In genomic region chr17:47978324-47978723, GRCh38 we compare ENCODE assay signal across 8 cellular contexts. TPM values are rescaled to one million over a fixed set of nuclear protein-coding genes. Genes with fewer than 3 reads are reported as not detected.
DNase-seq lines count a peak whose midpoint lies in the region; ATAC-seq and TF ChIP-seq lines count a peak whose summit lies in the region.

No MANE protein-coding gene starts in this region.

- peaks cover 1% of the 10 kb centered on the region for H3K4me1 Mint-ChIP-seq in activated CD4-positive, alpha-beta memory T cell treated with anti-CD3 and anti-CD28 coated beads for 36 hours (ENCODE audit: low read depth)
- peaks cover 18 to 26% of the 10 kb centered on the region in 2 donors for H3K4me1 Mint-ChIP-seq in effector memory CD8-positive, alpha-beta T cell (ENCODE audit: low read depth in 2 of 2)

- peak; percentile 69 for ATAC-seq in effector memory CD8-positive, alpha-beta T cell (replicated peaks)

- H3K27ac Mint-ChIP-seq in activated CD4-positive, alpha-beta memory T cell treated with anti-CD3 and anti-CD28 coated beads for 36 hours, result no peak overlapping the region
- H3K27ac Mint-ChIP-seq in effector memory CD8-positive, alpha-beta T cell, result no peak overlapping the region

- no peaks in the 10 kb centered on the region for H3K9me3 Mint-ChIP-seq in activated CD4-positive, alpha-beta memory T cell treated with anti-CD3 and anti-CD28 coated beads for 36 hours
- H3K9me3 Mint-ChIP-seq in effector memory CD8-positive, alpha-beta T cell, result no peaks in the 10 kb centered on the region

- peaks cover 100% of the 10 kb centered on the region for H3K36me3 ChIP-seq in suprapubic skin

- peaks cover 45% of the 10 kb centered on the region for H3K36me3 Mint-ChIP-seq in activated CD4-positive, alpha-beta memory T cell treated with anti-CD3 and anti-CD28 coated beads for 36 hours
- H3K36me3 Mint-ChIP-seq in effector memory CD8-positive, alpha-beta T cell (ENCODE audit: insufficient read depth), result peaks cover 50% of the 10 kb centered on the region

- no peak for TF ChIP-seq EP300 in suprapubic skin (IDR thresholded peaks at IDR 0.05)

- no peak for TF ChIP-seq POLR2A in suprapubic skin (IDR thresholded peaks at IDR 0.05)

- H3K9me3 ChIP-seq in suprapubic skin, result no peaks in the 10 kb centered on the region

- 25% methylated on average over 7 of the region's 7 CpGs for WGBS in suprapubic skin

- no peaks in the 10 kb centered on the region for H3K27me3 Mint-ChIP-seq in activated CD4-positive, alpha-beta memory T cell treated with anti-CD3 and anti-CD28 coated beads for 36 hours
- H3K27me3 Mint-ChIP-seq in effector memory CD8-positive, alpha-beta T cell, result no peaks in the 10 kb centered on the region

- intact Hi-C loops in activated CD4-positive, alpha-beta memory T cell treated with anti-CD3 and anti-CD28 coated beads for 36 hours (cut with micrococcal nuclease), result no loop called here

- no peak for DNase-seq in AG09319 (ENCODE audit: extremely low read depth, low read depth)
- peak; percentile 54 for DNase-seq in H4 (ENCODE audit: low spot score)
- DNase-seq in NCI-H510A (lab: John Stamatoyannopoulos, UW), result peak; percentile 38
- peak; percentile 55 for DNase-seq in activated CD4-positive, alpha-beta memory T cell treated with anti-CD3 and anti-CD28 coated beads for 36 hours
- DNase-seq in effector memory CD8-positive, alpha-beta T cell, result peak; percentile 24 to 34 (median 31)
- DNase-seq in midbrain (lab: John Stamatoyannopoulos, UW), result peak; percentile 60
- no peak for DNase-seq in suprapubic skin (ENCODE audit: low spot score in 2 of 2)
- no peak for DNase-seq in pons (ENCODE audit: low spot score)

- no peak overlapping the region for H3K27ac ChIP-seq in suprapubic skin

- no peaks in the 10 kb centered on the region for H3K27me3 ChIP-seq in suprapubic skin

- no peak overlapping the region for H3K4me3 Mint-ChIP-seq in activated CD4-positive, alpha-beta memory T cell treated with anti-CD3 and anti-CD28 coated beads for 36 hours
- no peak overlapping the region for H3K4me3 Mint-ChIP-seq in effector memory CD8-positive, alpha-beta T cell

- POLR2A ChIA-PET in activated CD4-positive, alpha-beta memory T cell treated with anti-CD3 and anti-CD28 coated beads for 36 hours (lab: Charles Lee), result no interaction called here

- H3K4me1 ChIP-seq in suprapubic skin, result peaks cover 7% of the 10 kb centered on the region

- CTCF ChIA-PET in activated CD4-positive, alpha-beta memory T cell treated with anti-CD3 and anti-CD28 coated beads for 36 hours (lab: Charles Lee), result interaction anchor here (0.6 to 2.1 kb wide), 15 partner anchors 8 to 131 kb away, joined by 3 to 15 read pairs (median 3); partner anchors contain the start of genes CDK5RAP3 and PNPO

- peak; percentile 77 for TF ChIP-seq CTCF in AG09319 (IDR thresholded peaks at IDR 0.05; ENCODE audit: low read depth, low read length)
- peak; percentile 48 to 61 for TF ChIP-seq CTCF in suprapubic skin (IDR thresholded peaks at IDR 0.05)

- H3K4me3 ChIP-seq in suprapubic skin, result no peak overlapping the region

RNA-seq across cellular contexts. Expression of gene CDK5RAP3, which starts 7.4 kb away (rescaled TPM):
- total RNA-seq in H4 (2014; rRNA removed; shearing (Covaris generic)), result 53.4 and 57.6 TPM in 2 replicates
- total RNA-seq in activated CD4-positive, alpha-beta memory T cell treated with anti-CD3 and anti-CD28 coated beads for 36 hours, result 100 to 1,000 TPM; 170 to 183 TPM
- total RNA-seq in suprapubic skin, result 100 to 1,000 TPM; 100 to 296 (median 142) TPM

RNA-seq across cellular contexts. Expression of gene PRR15L, which starts 20.6 kb away (rescaled TPM):
- not detected in 2 replicates for total RNA-seq in H4 (2014; rRNA removed; shearing (Covaris generic))
- total RNA-seq in activated CD4-positive, alpha-beta memory T cell treated with anti-CD3 and anti-CD28 coated beads for 36 hours, result not detected
- 10 to 100 TPM; 11.4 to 27.1 (median 21.8) TPM for total RNA-seq in suprapubic skin

RNA-seq across cellular contexts. Expression of gene PNPO, which starts 37.0 kb away (rescaled TPM):
- 38.2 and 47.5 TPM in 2 replicates for total RNA-seq in H4 (2014; rRNA removed; shearing (Covaris generic))
- 10 to 100 TPM; 32.5 to 34.4 TPM for total RNA-seq in activated CD4-positive, alpha-beta memory T cell treated with anti-CD3 and anti-CD28 coated beads for 36 hours
- total RNA-seq in suprapubic skin, result 10 to 100 TPM; 14.6 to 33.6 (median 24.7) TPM

RNA-seq across cellular contexts. Expression of gene COPZ2, which starts 59.3 kb away (rescaled TPM):
- 16.9 and 17.4 TPM in 2 replicates for total RNA-seq in H4 (2014; rRNA removed; shearing (Covaris generic))
- total RNA-seq in activated CD4-positive, alpha-beta memory T cell treated with anti-CD3 and anti-CD28 coated beads for 36 hours, result 1 to 10 TPM; 4.9 to 6.2 TPM
- 10 to 100 TPM in 3 of 4 donors, 1 to 10 TPM in 1; 9.7 to 17.2 (median 12.5) TPM for total RNA-seq in suprapubic skin

Comparison
In these comparisons a context has a peak if more than half of its experiments do, and no peak if none do; other contexts are left out.
1. DNase-seq: peak in H4 (single experiment), NCI-H510A (single experiment), activated CD4-positive, alpha-beta memory T cell treated with anti-CD3 and anti-CD28 coated beads for 36 hours (single experiment), effector memory CD8-positive, alpha-beta T cell (3 of 3) and midbrain (single experiment); none in AG09319 (single experiment), suprapubic skin (0 of 2) and pons (single experiment).
2. RNA of gene PRR15L, which starts 20.6 kb away (total RNA-seq): 11.4 to 27.1 TPM in suprapubic skin; not detected in H4 and not detected in activated CD4-positive, alpha-beta memory T cell treated with anti-CD3 and anti-CD28 coated beads for 36 hours; every median in the first group is over 10 times any median in the second.